In the genomic region with DNA sequence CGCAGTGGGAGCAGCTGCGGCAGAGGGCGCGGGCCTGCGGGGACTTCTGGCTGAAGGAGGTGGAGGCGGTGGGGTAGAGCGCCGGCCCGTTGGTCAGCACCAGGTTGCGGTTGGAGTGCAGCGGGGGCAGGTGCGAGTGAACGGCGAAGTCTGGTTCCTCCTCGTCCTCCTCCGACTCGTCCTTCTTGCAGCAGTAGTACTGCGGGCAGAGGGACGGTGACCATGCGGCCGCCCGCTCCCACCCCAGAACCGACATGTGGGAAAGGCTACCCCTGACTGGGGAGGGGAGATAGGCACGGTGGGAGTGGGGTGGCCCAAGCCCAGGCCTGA, we compare ENCODE assay signal across 23 cellular contexts. TPM values are rescaled to one million over a fixed set of nuclear protein-coding genes. Genes with fewer than 3 reads are reported as not detected.
"Had no signal": no experiment of that assay in that cellular context is flagged by ENCODE, and none has a peak within 500 bp of the region (broad histone marks: within the 10 kb centered on the region; RNA-seq: fewer than 3 reads in every experiment).

No MANE protein-coding gene starts in this region.

- H3K36me3 ChIP-seq: esophagus squamous epithelium, neutrophil, stomach had no signal

- H3K4me2 ChIP-seq: hepatocyte had no signal

- DNase-seq: esophagus squamous epithelium; foreskin fibroblast; kidney; mesendoderm; naive B cell; psoas muscle; stimulated activated CD4-positive, alpha-beta T cell treated with anti-CD3 and anti-CD28 coated beads, Interleukin-2, amount 100 ng/mL, for 24 hours; stimulated activated CD4-positive, alpha-beta T cell treated with anti-CD3 and anti-CD28 coated beads, Interleukin-4, amount 100 ng/mL, for 4 hours; stimulated activated naive CD4-positive, alpha-beta T cell; stomach; substantia nigra had no signal

- H3K79me2 ChIP-seq: hepatocyte had no signal

- H3K27ac ChIP-seq: esophagus squamous epithelium, neutrophil, psoas muscle, stomach had no signal

- H3K4me3 ChIP-seq: esophagus squamous epithelium, hepatocyte, lung, psoas muscle, stomach had no signal

- H3K36me3 Mint-ChIP-seq: naive B cell, type B pancreatic cell had no signal

- H3K27me3 ChIP-seq: hepatocyte had no signal

- H3K4me3 Mint-ChIP-seq: dendritic cell treated with granulocyte-macrophage colony-stimulating factor and Interleukin-4, amounts not matched to agents 40 ng/mL and 50 ng/mL, for 4 days; nephron; type B pancreatic cell had no signal

- ATAC-seq: left cardiac atrium, left ventricle myocardium superior, psoas muscle, sciatic nerve had no signal

- H3K4me1 ChIP-seq: psoas muscle had no signal

- H3K9me3 ChIP-seq: esophagus squamous epithelium, neutrophil, psoas muscle, stomach had no signal

- H3K27ac Mint-ChIP-seq: dendritic cell treated with granulocyte-macrophage colony-stimulating factor and Interleukin-4, amounts not matched to agents 40 ng/mL and 50 ng/mL, for 4 days; nephron; type B pancreatic cell had no signal

- H3K9me3 Mint-ChIP-seq: dendritic cell treated with granulocyte-macrophage colony-stimulating factor and Interleukin-4, amounts not matched to agents 40 ng/mL and 50 ng/mL, for 4 days; naive B cell; nephron; type B pancreatic cell had no signal

- H2AFZ ChIP-seq: hepatocyte had no signal

RNA-seq across cellular contexts. Expression of a gene that starts 30.0 kb away (rescaled TPM):
- total RNA-seq: epithelial cell of proximal tubule, esophagus squamous epithelium, left ventricle myocardium superior, osteoblast, psoas muscle, sciatic nerve, skeletal muscle tissue, stomach had no signal
- polyA plus RNA-seq: psoas muscle, stomach had no signal

RNA-seq across cellular contexts. Expression of a gene that starts 44.7 kb away (rescaled TPM):
- total RNA-seq: epithelial cell of proximal tubule had no signal

RNA-seq across cellular contexts. Expression of a gene that starts 54.4 kb away (rescaled TPM):
- total RNA-seq: epithelial cell of proximal tubule, esophagus squamous epithelium, hepatocyte, kidney, left cardiac atrium, left ventricle myocardium superior, lung, osteoblast, sciatic nerve, stomach had no signal
- polyA plus RNA-seq: lung, stomach had no signal

RNA-seq across cellular contexts. Expression of a gene that starts 57.0 kb away (rescaled TPM):
- total RNA-seq: epithelial cell of proximal tubule, esophagus squamous epithelium, hepatocyte, kidney, left cardiac atrium, left ventricle myocardium superior, osteoblast, skeletal muscle tissue had no signal
